In genomic region chr3:182007441-182007840, GRCh38 we compare ENCODE assay signal across 14 cellular contexts.
DNase-seq lines count a peak whose midpoint lies in the region; ATAC-seq and TF ChIP-seq lines count a peak whose summit lies in the region.
"Had no signal": no experiment of that assay in that cellular context is flagged by ENCODE, and none has a peak within 500 bp of the region (broad histone marks: within the 10 kb centered on the region; RNA-seq: fewer than 3 reads in every experiment).

No MANE protein-coding gene starts in this region.

- WGBS in testis, 2 donors = 82 to 90% methylated on average over 5 of the region's 5 CpGs

- H3K4me3 ChIP-seq in OCI-LY7 (ENCODE audit: low read depth, low read length, poor library complexity, severe bottlenecking) (no peak overlapping the region), epithelial cell of esophagus (ENCODE audit: low read length) (no peak overlapping the region), testis (no peak overlapping the region)
- H3K4me3 ChIP-seq: HAP-1 had no signal

- H3K36me3 ChIP-seq in OCI-LY7 (ENCODE audit: insufficient read depth, low read length) (no peaks in the 10 kb centered on the region), testis (ENCODE audit: low read depth, missing control alignments) (no peaks in the 10 kb centered on the region)
- H3K36me3 ChIP-seq: HAP-1 had no signal

- no peak overlapping the region for H3K27ac ChIP-seq in OCI-LY7 (ENCODE audit: low read depth, low read length, poor library complexity, severe bottlenecking)
- H3K27ac ChIP-seq in testis = no peak overlapping the region

- intact Hi-C loops in OCI-LY7 (cut with micrococcal nuclease; ENCODE audit: unreplicated experiment) (no loop called here), testis (cut with DNase I; ENCODE audit: low total_unique reads) (no loop called here)

- ATAC-seq in HG02870 (IDR thresholded peaks at IDR 0.05; ENCODE audit: unreplicated experiment) = peak; percentile 4
- ATAC-seq in GM21737 (IDR thresholded peaks at IDR 0.05; ENCODE audit: unreplicated experiment) = no peak
- ATAC-seq: CD8-positive, alpha-beta T cell had no signal

- no peak overlapping the region for H3K4me2 ChIP-seq in OCI-LY7 (ENCODE audit: low read length)

- POLR2A ChIA-PET in OCI-LY7 (lab: Charles Lee) = no interaction called here

- H3K9me2 ChIP-seq in OCI-LY7 (ENCODE audit: insufficient read depth, low read length) = no peaks in the 10 kb centered on the region

- CTCF ChIA-PET in OCI-LY7 (lab: Charles Lee; ENCODE audit: unreplicated experiment) = no interaction called here

- TF ChIP-seq CTCF in OCI-LY7 (conservative IDR thresholded peaks at IDR 0.05; ENCODE audit: low read length) = no peak
- no peak for TF ChIP-seq CTCF in epithelial cell of esophagus (IDR thresholded peaks at IDR 0.05; ENCODE audit: insufficient read depth, low read depth, low read length, missing control alignments)
- no peak for TF ChIP-seq CTCF in testis (IDR thresholded peaks at IDR 0.05)

- no peak for TF ChIP-seq POLR2A in testis (IDR thresholded peaks at IDR 0.05)

- H3K27me3 ChIP-seq in testis = no peaks in the 10 kb centered on the region

- no TSS peak for BruUV-seq in OCI-LY7 (replicated peaks; lab: Mats Ljungman, UMichigan)

- DNase-seq in OCI-LY7 (ENCODE audit: low spot score) = no peak
- peak; percentile 39 for DNase-seq in epithelial cell of esophagus (ENCODE audit: low read depth)
- no peak for DNase-seq in testis
- DNase-seq in activated gamma-delta T cell (lab: John Stamatoyannopoulos, UW) = no peak
- DNase-seq: C1 segment of cervical spinal cord; Caco-2; CD8-positive, alpha-beta T cell; DMS153; DND-41; GOT3; HFFc6 had no signal

- H3K4me1 ChIP-seq in OCI-LY7 (ENCODE audit: insufficient read depth, low read length, poor library complexity, severe bottlenecking) (peaks cover 25% of the 10 kb centered on the region), testis (no peaks in the 10 kb centered on the region)
- H3K4me1 ChIP-seq: Caco-2, HAP-1 had no signal

- H3K9me3 ChIP-seq in OCI-LY7 (ENCODE audit: low read length) (no peaks in the 10 kb centered on the region), testis (no peaks in the 10 kb centered on the region)
- H3K9me3 ChIP-seq: Caco-2, HAP-1 had no signal

- H3K79me2 ChIP-seq in OCI-LY7 (ENCODE audit: insufficient read depth, low read depth, low read length) = no peaks in the 10 kb centered on the region

- no peaks in the 10 kb centered on the region for H4K20me1 ChIP-seq in OCI-LY7 (ENCODE audit: insufficient read depth, low read length)

- H2AFZ ChIP-seq in OCI-LY7 (ENCODE audit: low read length) = peak overlapping the region; percentile 58; the same call in 1 of the 2 replicates
